Comparison of ENCODE assay signal across 1 cellular context in genomic region chrX:151153086-151153485, GRCh38.
TF ChIP-seq lines count a peak whose summit lies in the region.

No MANE protein-coding gene starts in this region.

TF ChIP-seq in SK-N-SH, 30 proteins besides CTCF, POLR2A, EP300 and RAD21 (continued from another document):
- TF ChIP-seq POLR2AphosphoS5 (IDR thresholded peaks at IDR 0.05; ENCODE audit: low read depth, low read length) (no peak), MAX (IDR thresholded peaks at IDR 0.05; ENCODE audit: low read depth) (no peak), RCOR1 (IDR thresholded peaks at IDR 0.05; ENCODE audit: low read length) (no peak)
TF ChIP-seq in SK-N-SH: peak in this region for 0.
